In the genomic region with DNA sequence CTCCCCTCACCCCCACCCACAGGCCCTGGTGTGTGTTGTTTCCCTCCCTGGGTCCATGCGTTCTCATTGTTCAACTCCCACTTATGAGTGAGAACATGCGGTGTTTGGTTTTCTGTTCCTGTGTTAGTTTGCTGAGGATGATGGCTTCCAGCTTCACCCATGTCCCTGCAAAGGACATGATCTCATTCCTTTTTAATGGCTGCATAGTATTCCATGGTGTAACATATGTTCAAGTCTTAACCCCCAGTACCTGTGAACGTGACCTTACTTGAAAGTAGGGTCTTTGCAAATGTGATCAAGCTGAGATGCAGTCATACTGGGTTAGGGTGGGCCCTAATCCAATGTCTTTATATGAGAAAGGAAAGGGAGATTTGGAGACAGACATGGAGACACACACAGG, we compare ENCODE assay signal across 1 cellular context. TPM values are rescaled to one million over a fixed set of nuclear protein-coding genes. Genes with fewer than 3 reads are reported as not detected.
"Had no signal": no experiment of that assay in that cellular context is flagged by ENCODE, and none has a peak within 500 bp of the region (broad histone marks: within the 10 kb centered on the region; RNA-seq: fewer than 3 reads in every experiment).

No MANE protein-coding gene starts in this region.

RNA-seq across cellular contexts. Expression of a gene that starts 3.0 kb away (rescaled TPM):
- total RNA-seq: G401 had no signal
